8 cellular contexts compared by ENCODE assay signal in the genomic region with DNA sequence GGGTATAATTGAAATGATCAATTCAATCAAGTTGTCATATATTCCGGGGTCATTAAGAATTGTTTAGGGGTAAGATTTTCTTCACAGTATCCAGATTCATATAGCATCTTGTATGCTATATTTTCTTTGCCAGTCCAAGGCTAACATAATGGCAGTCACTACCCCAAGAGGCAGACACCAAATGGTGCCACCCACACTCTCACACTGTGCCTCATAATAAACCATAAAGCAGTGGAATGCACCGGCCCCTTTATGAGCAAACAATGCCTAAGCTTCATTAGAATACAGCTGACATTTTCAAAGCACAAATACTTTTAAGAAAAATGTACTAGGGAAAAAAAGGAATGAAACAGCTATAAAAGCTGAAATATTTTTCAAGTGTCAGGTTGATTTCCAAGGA.
A peak's percentile ranks its signal among the peaks of the same experiment; 100 is the strongest.
DNase-seq lines count a peak whose midpoint lies in the region; ATAC-seq, FAIRE-seq and TF ChIP-seq lines count a peak whose summit lies in the region.

No MANE protein-coding gene starts in this region.

- CTCF ChIA-PET in activated CD4-positive, alpha-beta T cell treated with anti-CD3 and anti-CD28 coated beads for 36 hours (lab: Charles Lee) = interaction anchor here (0.9 to 3.0 kb wide), 4 partner anchors 14 to 289 kb away, joined by 3 to 9 read pairs (median 3); a partner anchor contains a TSS

- ATAC-seq in activated CD4-positive, alpha-beta T cell treated with anti-CD3 and anti-CD28 coated beads for 36 hours = peak; percentile 91
- peak; percentile 59 for ATAC-seq in HG02610 (IDR thresholded peaks at IDR 0.05; ENCODE audit: unreplicated experiment)

- TF ChIP-seq CTCF in kidney (IDR thresholded peaks at IDR 0.05; ENCODE audit: borderline replicate concordance, extremely low read depth, insufficient read depth) = no peak

- peak overlapping the region; percentile 83 for H3K4me3 Mint-ChIP-seq in activated CD4-positive, alpha-beta T cell treated with anti-CD3 and anti-CD28 coated beads for 36 hours

- H3K9me3 ChIP-seq in kidney (ENCODE audit: control insufficient read depth in 1 of 2, low read length in 2 of 2) = no peaks in the 10 kb centered on the region

- no peaks in the 10 kb centered on the region for H3K36me3 Mint-ChIP-seq in activated CD4-positive, alpha-beta T cell treated with anti-CD3 and anti-CD28 coated beads for 36 hours (ENCODE audit: low read depth)

- H3K4me1 Mint-ChIP-seq in activated CD4-positive, alpha-beta T cell treated with anti-CD3 and anti-CD28 coated beads for 36 hours = peaks cover 32% of the 10 kb centered on the region

- H3K36me3 ChIP-seq in kidney (ENCODE audit: control insufficient read depth in 1 of 2, insufficient read depth in 2 of 2, low read length in 2 of 2) = no peaks in the 10 kb centered on the region

- POLR2A ChIA-PET in activated CD4-positive, alpha-beta T cell treated with anti-CD3 and anti-CD28 coated beads for 36 hours (lab: Charles Lee) = no interaction called here

- peak overlapping the region; percentile 71 for H3K27ac Mint-ChIP-seq in activated CD4-positive, alpha-beta T cell treated with anti-CD3 and anti-CD28 coated beads for 36 hours

- H3K27me3 Mint-ChIP-seq in activated CD4-positive, alpha-beta T cell treated with anti-CD3 and anti-CD28 coated beads for 36 hours = no peaks in the 10 kb centered on the region

- peak overlapping the region in 1 of 2 donors; percentile 66 for H3K27ac ChIP-seq in kidney (ENCODE audit: low read depth in 2 of 2, low read length in 2 of 2)

- intact Hi-C loops in activated CD4-positive, alpha-beta T cell treated with anti-CD3 and anti-CD28 coated beads for 36 hours (cut with DNase I, micrococcal nuclease) = loop anchor here (2.0 to 10.0 kb wide), 4 partner anchors 117 to 419 kb away; a partner anchor contains a TSS
- intact Hi-C loops in kidney (cut with DNase I) = no loop called here

- peak overlapping the region; percentile 38 to 53 for H3K9ac ChIP-seq in kidney (ENCODE audit: low read length in 2 of 2)

- peak overlapping the region; percentile 69 to 80 for H3K4me3 ChIP-seq in kidney (ENCODE audit: low read length in 2 of 2)

- no peak for FAIRE-seq in kidney (lab: Jason Lieb, UNC)

- DNase-seq in activated CD4-positive, alpha-beta T cell treated with anti-CD3 and anti-CD28 coated beads for 36 hours = peak; percentile 69
- no peak for DNase-seq in activated CD4-positive, alpha-beta T cell treated with anti-CD3 and anti-CD28 coated beads, Interleukin-2, amount 50 U/mL, for 1 hour
- DNase-seq in NCI-H510A treated with DMSO at 0.1 percent for 48 hours (lab: John Stamatoyannopoulos, UW) = peak; percentile 37
- peak; percentile 55 for DNase-seq in amniotic epithelial cell (ENCODE audit: low read depth)
- DNase-seq in kidney = no peak
- peak; percentile 6 to 43 for DNase-seq in stimulated activated CD4-positive, alpha-beta T cell treated with anti-CD3 and anti-CD28 coated beads, Interleukin-4, amount 100 ng/mL, for 4 hours
- DNase-seq in SKM-1 treated with dmso at 0.1 percent for 144 hours (lab: John Stamatoyannopoulos, UW; ENCODE audit: unreplicated experiment) = no peak

- no peaks in the 10 kb centered on the region for H3K4me1 ChIP-seq in kidney (ENCODE audit: control insufficient read depth in 1 of 2, insufficient read depth in 1 of 2, low read depth in 1 of 2, low read length in 2 of 2)

- H3K9me3 Mint-ChIP-seq in activated CD4-positive, alpha-beta T cell treated with anti-CD3 and anti-CD28 coated beads for 36 hours (ENCODE audit: low read depth) = no peaks in the 10 kb centered on the region

Comparison
In these comparisons a context has a peak if more than half of its experiments do, and no peak if none do; other contexts are left out.
1. DNase-seq: peak in activated CD4-positive, alpha-beta T cell treated with anti-CD3 and anti-CD28 coated beads for 36 hours (single experiment), NCI-H510A treated with DMSO at 0.1 percent for 48 hours (single experiment), amniotic epithelial cell (single experiment) and stimulated activated CD4-positive, alpha-beta T cell treated with anti-CD3 and anti-CD28 coated beads, Interleukin-4, amount 100 ng/mL, for 4 hours (2 of 2); none in activated CD4-positive, alpha-beta T cell treated with anti-CD3 and anti-CD28 coated beads, Interleukin-2, amount 50 U/mL, for 1 hour (single experiment), kidney (single experiment) and SKM-1 treated with dmso at 0.1 percent for 144 hours (single experiment).